Comparison of ENCODE assay signal across 9 cellular contexts in the genomic region with DNA sequence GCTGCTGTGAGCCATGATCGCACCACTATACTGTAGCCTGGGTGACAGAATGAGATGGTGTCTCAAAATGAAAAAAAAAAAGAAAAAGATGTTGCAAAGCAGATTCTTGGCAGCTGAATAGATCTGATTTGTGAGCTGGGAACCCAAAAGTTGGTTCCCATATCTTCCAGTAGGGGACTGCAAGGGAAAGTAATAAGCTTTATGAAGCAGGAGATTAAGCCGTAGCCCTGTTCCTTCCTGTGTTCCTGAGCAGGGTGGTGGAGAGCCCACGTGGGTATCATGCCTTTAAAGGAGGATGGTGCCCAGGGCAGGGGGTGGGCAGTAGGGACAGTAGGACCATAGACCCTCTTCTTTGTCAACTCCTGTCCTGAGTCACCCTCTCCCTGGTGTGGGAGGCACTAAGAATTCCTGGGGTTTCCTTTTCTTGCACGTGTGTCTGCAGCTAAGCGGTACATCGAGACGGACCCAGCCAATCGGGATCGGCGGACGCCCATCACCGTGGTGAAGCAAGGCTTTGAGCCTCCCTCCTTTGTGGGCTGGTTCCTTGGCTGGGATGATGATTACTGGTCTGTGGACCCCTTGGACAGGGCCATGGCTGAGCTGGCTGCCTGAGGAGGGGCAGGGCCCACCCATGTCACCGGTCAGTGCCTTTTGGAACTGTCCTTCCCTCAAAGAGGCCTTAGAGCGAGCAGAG. TPM values are rescaled to one million over a fixed set of nuclear protein-coding genes. Genes with fewer than 3 reads are reported as not detected.
A peak's percentile ranks its signal among the peaks of the same experiment; 100 is the strongest.
DNase-seq lines count a peak whose midpoint lies in the region; ATAC-seq and TF ChIP-seq lines count a peak whose summit lies in the region.
"Had no signal": no experiment of that assay in that cellular context is flagged by ENCODE, and none has a peak within 500 bp of the region (broad histone marks: within the 10 kb centered on the region; RNA-seq: fewer than 3 reads in every experiment).

No MANE protein-coding gene starts in this region.

- TF ChIP-seq CTCF in GM23338 (conservative IDR thresholded peaks at IDR 0.05; ENCODE audit: low read depth in 2 of 2), result peak; percentile 1 to 27; a peak in 2 of 4 replicates
- peak; percentile 61 for TF ChIP-seq CTCF in cardiac fibroblast (IDR thresholded peaks at IDR 0.05; ENCODE audit: low read depth, low read length)

- H3K9me3 Mint-ChIP-seq in GM23338 (no peaks in the 10 kb centered on the region), immature natural killer cell (no peaks in the 10 kb centered on the region)
- H3K9me3 Mint-ChIP-seq: dendritic cell treated with granulocyte-macrophage colony-stimulating factor and Interleukin-4, amounts not matched to agents 40 ng/mL and 50 ng/mL, for 4 days had no signal

- H3F3A ChIP-seq in GM23338 (replicated peaks; ENCODE audit: low read depth), result no peaks in the 10 kb centered on the region

- H3K9ac ChIP-seq in stomach smooth muscle (ENCODE audit: low read length in 2 of 2), result no peak overlapping the region

- ATAC-seq in GM23338 (peak; percentile 45), GM18511 (IDR thresholded peaks at IDR 0.05; ENCODE audit: unreplicated experiment) (no peak), GM21381 (IDR thresholded peaks at IDR 0.05; ENCODE audit: unreplicated experiment) (no peak)

- H3K27ac ChIP-seq in GM23338 (ENCODE audit: low read depth), result no peak overlapping the region
- H3K27ac ChIP-seq in stomach smooth muscle (ENCODE audit: low read length), result peak overlapping the region; percentile 67

- H3K36me3 Mint-ChIP-seq in GM23338 (ENCODE audit: low read depth) (peaks cover 18% of the 10 kb centered on the region), immature natural killer cell (peaks cover 17 to 54% (median 25%) of the 10 kb centered on the region in 3 donors)

- H3K27me3 Mint-ChIP-seq in GM23338 (ENCODE audit: insufficient read depth, low read depth, poor library complexity) (peaks cover 5% of the 10 kb centered on the region), immature natural killer cell (ENCODE audit: low read depth in 3 of 3) (peaks cover 0 to 2% (median 0%) of the 10 kb centered on the region in 3 donors)
- H3K27me3 Mint-ChIP-seq: dendritic cell treated with granulocyte-macrophage colony-stimulating factor and Interleukin-4, amounts not matched to agents 40 ng/mL and 50 ng/mL, for 4 days had no signal

- H4K20me1 ChIP-seq in GM23338 (replicated peaks; ENCODE audit: insufficient read depth), result no peaks in the 10 kb centered on the region

- no peaks in the 10 kb centered on the region; the same call in 1 of the 2 replicates for H3K36me3 ChIP-seq in GM23338 (ENCODE audit: insufficient read depth)
- H3K36me3 ChIP-seq in stomach smooth muscle (ENCODE audit: control insufficient read depth in 2 of 2, insufficient read depth in 2 of 2, low read length in 2 of 2), result peaks cover 63 to 72% of the 10 kb centered on the region in 2 donors

- no peak overlapping the region for H3K4me2 ChIP-seq in GM23338

- no peaks in the 10 kb centered on the region for H3K4me1 Mint-ChIP-seq in GM23338
- H3K4me1 Mint-ChIP-seq in immature natural killer cell, result peaks cover 47 to 49% of the 10 kb centered on the region in 2 donors

- H3K27ac Mint-ChIP-seq in GM23338 (peak overlapping the region; percentile 59; the same call in 1 of the 2 replicates), immature natural killer cell (peak overlapping the region in 4 of 6 donors; percentile 40 to 71 (median 56))
- H3K27ac Mint-ChIP-seq: dendritic cell treated with granulocyte-macrophage colony-stimulating factor and Interleukin-4, amounts not matched to agents 40 ng/mL and 50 ng/mL, for 4 days had no signal

- DNase-seq in GM23338 (ENCODE audit: low spot score) (peak; percentile 22), cardiac fibroblast (ENCODE audit: low read depth in 2 of 2) (peak; percentile 64 to 85), immature natural killer cell (no peak), HT-29 (ENCODE audit: low spot score) (no peak), NCI-H2227 treated with DMSO at 0.1 percent for 48 hours (lab: John Stamatoyannopoulos, UW) (no peak)

- H3K9me3 ChIP-seq in stomach smooth muscle (ENCODE audit: control insufficient read depth in 2 of 2, low read length in 2 of 2), result no peaks in the 10 kb centered on the region

- H2AFZ ChIP-seq in GM23338, result no peak overlapping the region

- H3K4me1 ChIP-seq in GM23338 (ENCODE audit: insufficient read depth), result no peaks in the 10 kb centered on the region
- peaks cover 19% of the 10 kb centered on the region for H3K4me1 ChIP-seq in stomach smooth muscle (ENCODE audit: control insufficient read depth, insufficient read depth, low read length)

- no peaks in the 10 kb centered on the region for H3K27me3 ChIP-seq in GM23338 (ENCODE audit: insufficient read depth)
- H3K27me3 ChIP-seq in stomach smooth muscle (ENCODE audit: control insufficient read depth in 1 of 2, insufficient read depth in 2 of 2, low read length in 2 of 2), result no peaks in the 10 kb centered on the region

- H3K9me2 ChIP-seq in GM23338 (ENCODE audit: insufficient read depth), result no peaks in the 10 kb centered on the region

- no peaks in the 10 kb centered on the region for H3K79me2 ChIP-seq in GM23338 (replicated peaks; ENCODE audit: insufficient read depth)

- H3K4me3 ChIP-seq in GM23338, result no peak overlapping the region
- no peak overlapping the region for H3K4me3 ChIP-seq in cardiac fibroblast (replicated peaks in 1 of 2; ENCODE audit: low read depth in 2 of 2, low read length in 2 of 2)
- H3K4me3 ChIP-seq in stomach smooth muscle (ENCODE audit: low read length in 2 of 2), result no peak overlapping the region

- H3K4me3 Mint-ChIP-seq in GM23338 (no peak overlapping the region), immature natural killer cell (no peak overlapping the region)
- H3K4me3 Mint-ChIP-seq: dendritic cell treated with granulocyte-macrophage colony-stimulating factor and Interleukin-4, amounts not matched to agents 40 ng/mL and 50 ng/mL, for 4 days had no signal

TF ChIP-seq in GM23338, 12 proteins besides CTCF, POLR2A, EP300 and RAD21 (continues in another document):
- TF ChIP-seq JUNB (IDR thresholded peaks at IDR 0.05; ENCODE audit: unreplicated experiment), result no peak
- no peak for TF ChIP-seq ZNF331 (CRISPR knock-in tag; IDR thresholded peaks at IDR 0.05; ENCODE audit: low read depth)
- no peak for TF ChIP-seq EZH2phosphoT487 (IDR thresholded peaks at IDR 0.05; ENCODE audit: unreplicated experiment)
- no peak for TF ChIP-seq STAT1 (IDR thresholded peaks at IDR 0.05; ENCODE audit: unreplicated experiment)
- TF ChIP-seq POLR2AphosphoS5 (IDR thresholded peaks at IDR 0.05; ENCODE audit: low read depth), result no peak
- no peak for TF ChIP-seq NANOG (IDR thresholded peaks at IDR 0.05; ENCODE audit: borderline replicate concordance)
- TF ChIP-seq, protein P1, sequence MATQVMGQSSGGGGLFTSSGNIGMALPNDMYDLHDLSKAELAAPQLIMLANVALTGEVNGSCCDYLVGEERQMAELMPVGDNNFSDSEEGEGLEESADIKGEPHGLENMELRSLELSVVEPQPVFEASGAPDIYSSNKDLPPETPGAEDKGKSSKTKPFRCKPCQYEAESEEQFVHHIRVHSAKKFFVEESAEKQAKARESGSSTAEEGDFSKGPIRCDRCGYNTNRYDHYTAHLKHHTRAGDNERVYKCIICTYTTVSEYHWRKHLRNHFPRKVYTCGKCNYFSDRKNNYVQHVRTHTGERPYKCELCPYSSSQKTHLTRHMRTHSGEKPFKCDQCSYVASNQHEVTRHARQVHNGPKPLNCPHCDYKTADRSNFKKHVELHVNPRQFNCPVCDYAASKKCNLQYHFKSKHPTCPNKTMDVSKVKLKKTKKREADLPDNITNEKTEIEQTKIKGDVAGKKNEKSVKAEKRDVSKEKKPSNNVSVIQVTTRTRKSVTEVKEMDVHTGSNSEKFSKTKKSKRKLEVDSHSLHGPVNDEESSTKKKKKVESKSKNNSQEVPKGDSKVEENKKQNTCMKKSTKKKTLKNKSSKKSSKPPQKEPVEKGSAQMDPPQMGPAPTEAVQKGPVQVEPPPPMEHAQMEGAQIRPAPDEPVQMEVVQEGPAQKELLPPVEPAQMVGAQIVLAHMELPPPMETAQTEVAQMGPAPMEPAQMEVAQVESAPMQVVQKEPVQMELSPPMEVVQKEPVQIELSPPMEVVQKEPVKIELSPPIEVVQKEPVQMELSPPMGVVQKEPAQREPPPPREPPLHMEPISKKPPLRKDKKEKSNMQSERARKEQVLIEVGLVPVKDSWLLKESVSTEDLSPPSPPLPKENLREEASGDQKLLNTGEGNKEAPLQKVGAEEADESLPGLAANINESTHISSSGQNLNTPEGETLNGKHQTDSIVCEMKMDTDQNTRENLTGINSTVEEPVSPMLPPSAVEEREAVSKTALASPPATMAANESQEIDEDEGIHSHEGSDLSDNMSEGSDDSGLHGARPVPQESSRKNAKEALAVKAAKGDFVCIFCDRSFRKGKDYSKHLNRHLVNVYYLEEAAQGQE (IDR thresholded peaks at IDR 0.05; ENCODE audit: unreplicated experiment), result no peak
- no peak for TF ChIP-seq ZNF114 (CRISPR knock-in tag; IDR thresholded peaks at IDR 0.05)

RNA-seq across cellular contexts. Expression of gene STOM, which starts 37.9 kb away (rescaled TPM):
- 51.1 and 61.0 TPM in 2 replicates for total RNA-seq in GM23338 (2014; rRNA removed; shearing (Covaris generic))
- 29.4 and 30.4 TPM in 2 replicates for polyA plus RNA-seq in GM23338 (2016; fragmentation: Nextera tagmentation; extraction: Ambion mirVana)
- polyA plus RNA-seq in immature natural killer cell, result 100 to 1,000 TPM; 472 to 632 (median 495) TPM
- total RNA-seq in HT-29 (2014; rRNA removed; shearing (Covaris generic)), result not detected in 2 replicates

Comparison
In these comparisons a context has a peak if more than half of its experiments do, and no peak if none do; other contexts are left out.
1. DNase-seq: peak in GM23338 (single experiment) and cardiac fibroblast (2 of 2); none in immature natural killer cell (0 of 3), HT-29 (single experiment) and NCI-H2227 treated with DMSO at 0.1 percent for 48 hours (single experiment).
2. RNA of gene STOM, which starts 37.9 kb away (total RNA-seq): 51.1 to 61.0 TPM in GM23338; not detected in HT-29; every median in the first group is over 10 times any median in the second.